Comparison of ENCODE assay signal across 16 cellular contexts in genomic region chr5:51396797-51397196, GRCh38. TPM values are rescaled to one million over a fixed set of nuclear protein-coding genes. Genes with fewer than 3 reads are reported as not detected.
"Had no signal": no experiment of that assay in that cellular context is flagged by ENCODE, and none has a peak within 500 bp of the region (broad histone marks: within the 10 kb centered on the region; RNA-seq: fewer than 3 reads in every experiment).

No MANE protein-coding gene starts in this region.

- H3K36me3 ChIP-seq: lower lobe of right lung, right atrium auricular region, tibial nerve had no signal

- ATAC-seq: body of pancreas; left cardiac atrium; lower lobe of right lung; stimulated activated memory B cell treated with anti-CD40 and anti-IgM and Interleukin-4, amounts not matched to agents 10 μg/mL and 1 μg/mL and 100 μg/mL, for 72 hours had no signal

- H3K27me3 ChIP-seq: body of pancreas had no signal

- H3K27ac ChIP-seq: body of pancreas, lower lobe of right lung, right atrium auricular region, skin epidermis, tibial nerve had no signal

- H3K9me3 ChIP-seq: body of pancreas, lower lobe of right lung, right atrium auricular region, tibial nerve had no signal

- DNase-seq: activated CD4-positive, alpha-beta T cell treated with anti-CD3 and anti-CD28 coated beads, Interleukin-2, amount 10 ng/mL, durations not matched to agents 7 days and 5 days; activated CD4-positive, CD25-positive, alpha-beta regulatory T cell; activated naive CD4-positive, alpha-beta T cell treated with anti-CD3 and anti-CD28 coated beads, Interleukin-2, amount 50 U/mL, for 16 hours; amniotic stem cell; body of pancreas; endodermal cell; left cardiac atrium; lower lobe of right lung; naive B cell had no signal

- H3K4me1 ChIP-seq: lower lobe of right lung, right atrium auricular region had no signal

- H3K4me3 ChIP-seq: body of pancreas, lower lobe of right lung, right atrium auricular region, skin epidermis, tibial nerve had no signal

RNA-seq across cellular contexts. Expression of gene ISL1, which starts 13.5 kb away (rescaled TPM):
- total RNA-seq: activated CD4-positive, alpha-beta T cell treated with anti-CD3 and anti-CD28 coated beads, Interleukin-2, amount 10 ng/mL, durations not matched to agents 7 days and 5 days; glomerular endothelial cell; left cardiac atrium; right atrium auricular region; subcutaneous adipose tissue; T-helper 2 cell treated with Interferon-gamma antibody and Interleukin-4, amounts not matched to agents 100 ng/mL and 5 ng/mL, for 36 hours; tibial nerve had no signal
